11 cellular contexts compared by ENCODE assay signal in the genomic region with DNA sequence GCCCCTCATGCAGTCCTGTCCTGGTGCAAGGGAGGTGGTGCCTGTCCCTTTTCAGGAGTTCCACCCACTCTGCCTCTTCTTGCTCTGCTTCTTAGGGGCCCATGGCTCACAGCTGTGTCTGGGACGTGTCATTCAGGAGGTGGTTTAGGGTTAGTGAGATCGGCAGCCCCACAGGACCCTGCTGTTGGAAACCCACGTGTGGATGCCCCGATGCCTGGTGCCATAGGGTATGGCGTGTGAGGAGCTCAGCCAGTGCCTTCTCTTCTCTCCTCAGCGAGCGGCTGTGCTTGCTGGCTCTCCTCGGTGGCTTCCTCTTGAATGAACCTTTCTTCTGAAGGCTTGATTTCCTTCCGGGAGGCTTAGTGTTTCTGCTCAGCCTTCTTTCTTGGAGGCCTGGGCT. TPM values are rescaled to one million over a fixed set of nuclear protein-coding genes. Genes with fewer than 3 reads are reported as not detected.
DNase-seq lines count a peak whose midpoint lies in the region; ATAC-seq lines count a peak whose summit lies in the region.
"Had no signal": no experiment of that assay in that cellular context is flagged by ENCODE, and none has a peak within 500 bp of the region (broad histone marks: within the 10 kb centered on the region; RNA-seq: fewer than 3 reads in every experiment).

No MANE protein-coding gene starts in this region.

- H3K4me3 Mint-ChIP-seq in T-helper 1 cell treated with Interleukin-12 subunit alpha and Interleukin-12 subunit beta and Interleukin-4 antibody, amounts not matched to agents 30 μg/mL and 1 μg/mL, for 36 hours: peak overlapping the region; percentile 73
- peak overlapping the region; percentile 40 for H3K4me3 Mint-ChIP-seq in activated CD8-positive, alpha-beta memory T cell treated with anti-CD3 and anti-CD28 coated beads, Interleukin-2, amount 10 ng/mL, durations not matched to agents 7 days and 5 days
- H3K4me3 Mint-ChIP-seq: HFFc6 had no signal

- CTCF ChIA-PET in activated CD8-positive, alpha-beta memory T cell treated with anti-CD3 and anti-CD28 coated beads, Interleukin-2, amount 10 ng/mL, durations not matched to agents 7 days and 5 days (lab: Charles Lee): interaction anchor here (1.2 kb wide), 1 partner anchor 12 kb away, joined by 3 read pairs; no protein-coding TSS in a partner anchor

- no peaks in the 10 kb centered on the region for H3K36me3 ChIP-seq in SJCRH30
- H3K36me3 ChIP-seq: thyroid gland had no signal

- DNase-seq in activated CD8-positive, alpha-beta memory T cell treated with anti-CD3 and anti-CD28 coated beads, Interleukin-2, amount 10 ng/mL, durations not matched to agents 7 days and 5 days: no peak
- peak; percentile 24 for DNase-seq in effector CD4-positive, alpha-beta T cell
- DNase-seq in stimulated activated naive CD8-positive, alpha-beta T cell treated with anti-CD3 and anti-CD28 coated beads, Interleukin-15, Interleukin-2, amounts not matched to agents 100 U/mL and 50 U/mL, for 24 hours: no peak
- DNase-seq in SJCRH30: no peak
- DNase-seq: HFFc6, thyroid gland had no signal

- peaks cover 6% of the 10 kb centered on the region for H3K36me3 Mint-ChIP-seq in T-helper 1 cell treated with Interleukin-12 subunit alpha and Interleukin-12 subunit beta and Interleukin-4 antibody, amounts not matched to agents 30 μg/mL and 1 μg/mL, for 36 hours (ENCODE audit: low read depth)
- no peaks in the 10 kb centered on the region for H3K36me3 Mint-ChIP-seq in activated CD8-positive, alpha-beta memory T cell treated with anti-CD3 and anti-CD28 coated beads, Interleukin-2, amount 10 ng/mL, durations not matched to agents 7 days and 5 days

- ATAC-seq in activated CD8-positive, alpha-beta memory T cell treated with anti-CD3 and anti-CD28 coated beads, Interleukin-2, amount 10 ng/mL, durations not matched to agents 7 days and 5 days: peak; percentile 57
- peak; percentile 15 for ATAC-seq in stimulated activated naive CD8-positive, alpha-beta T cell treated with anti-CD3 and anti-CD28 coated beads, Interleukin-15, Interleukin-2, amounts not matched to agents 100 U/mL and 50 U/mL, for 24 hours
- ATAC-seq in GM18861 (IDR thresholded peaks at IDR 0.05; ENCODE audit: unreplicated experiment) (no peak), GM21423 (IDR thresholded peaks at IDR 0.05; ENCODE audit: unreplicated experiment) (no peak), GM18870 (IDR thresholded peaks at IDR 0.05; ENCODE audit: unreplicated experiment) (no peak)

- no peaks in the 10 kb centered on the region for H3K27me3 ChIP-seq in SJCRH30
- H3K27me3 ChIP-seq: thyroid gland had no signal

- peak overlapping the region; percentile 83 for H3K27ac Mint-ChIP-seq in T-helper 1 cell treated with Interleukin-12 subunit alpha and Interleukin-12 subunit beta and Interleukin-4 antibody, amounts not matched to agents 30 μg/mL and 1 μg/mL, for 36 hours
- peak overlapping the region; percentile 46 for H3K27ac Mint-ChIP-seq in activated CD8-positive, alpha-beta memory T cell treated with anti-CD3 and anti-CD28 coated beads, Interleukin-2, amount 10 ng/mL, durations not matched to agents 7 days and 5 days
- H3K27ac Mint-ChIP-seq: HFFc6 had no signal

- no peaks in the 10 kb centered on the region for H3K4me1 ChIP-seq in SJCRH30

- H3K4me1 Mint-ChIP-seq in T-helper 1 cell treated with Interleukin-12 subunit alpha and Interleukin-12 subunit beta and Interleukin-4 antibody, amounts not matched to agents 30 μg/mL and 1 μg/mL, for 36 hours (ENCODE audit: low read depth): peaks cover 41% of the 10 kb centered on the region
- peaks cover 29% of the 10 kb centered on the region for H3K4me1 Mint-ChIP-seq in activated CD8-positive, alpha-beta memory T cell treated with anti-CD3 and anti-CD28 coated beads, Interleukin-2, amount 10 ng/mL, durations not matched to agents 7 days and 5 days

- H3K9me3 Mint-ChIP-seq in T-helper 1 cell treated with Interleukin-12 subunit alpha and Interleukin-12 subunit beta and Interleukin-4 antibody, amounts not matched to agents 30 μg/mL and 1 μg/mL, for 36 hours: no peaks in the 10 kb centered on the region
- no peaks in the 10 kb centered on the region for H3K9me3 Mint-ChIP-seq in activated CD8-positive, alpha-beta memory T cell treated with anti-CD3 and anti-CD28 coated beads, Interleukin-2, amount 10 ng/mL, durations not matched to agents 7 days and 5 days (ENCODE audit: low read depth)

- H3K4me3 ChIP-seq in SJCRH30: no peak overlapping the region
- H3K4me3 ChIP-seq: thyroid gland had no signal

- H3K27me3 Mint-ChIP-seq in T-helper 1 cell treated with Interleukin-12 subunit alpha and Interleukin-12 subunit beta and Interleukin-4 antibody, amounts not matched to agents 30 μg/mL and 1 μg/mL, for 36 hours (ENCODE audit: low read depth): no peaks in the 10 kb centered on the region
- H3K27me3 Mint-ChIP-seq in activated CD8-positive, alpha-beta memory T cell treated with anti-CD3 and anti-CD28 coated beads, Interleukin-2, amount 10 ng/mL, durations not matched to agents 7 days and 5 days: peaks cover 23% of the 10 kb centered on the region

- no peaks in the 10 kb centered on the region for H3K9me3 ChIP-seq in SJCRH30 (replicated peaks)
- H3K9me3 ChIP-seq: thyroid gland had no signal

- H3K27ac ChIP-seq in SJCRH30: no peak overlapping the region
- H3K27ac ChIP-seq: thyroid gland had no signal

RNA-seq across cellular contexts. Expression of gene LDLRAD4, which starts 55.2 kb away (rescaled TPM):
- 10 to 100 TPM; 33.9 to 44.5 TPM for total RNA-seq in activated CD8-positive, alpha-beta memory T cell treated with anti-CD3 and anti-CD28 coated beads, Interleukin-2, amount 10 ng/mL, durations not matched to agents 7 days and 5 days
- 0.26 and 0.43 TPM in 2 replicates for total RNA-seq in SJCRH30 (2014; rRNA removed; shearing (Covaris generic))
- total RNA-seq: HFFc6, NCI-H460 had no signal

Comparison
In these comparisons a context has a peak if more than half of its experiments do, and no peak if none do; other contexts are left out.
1. ATAC-seq: peak in activated CD8-positive, alpha-beta memory T cell treated with anti-CD3 and anti-CD28 coated beads, Interleukin-2, amount 10 ng/mL, durations not matched to agents 7 days and 5 days (single experiment) and stimulated activated naive CD8-positive, alpha-beta T cell treated with anti-CD3 and anti-CD28 coated beads, Interleukin-15, Interleukin-2, amounts not matched to agents 100 U/mL and 50 U/mL, for 24 hours (single experiment); none in GM18861 (single experiment), GM21423 (single experiment) and GM18870 (single experiment).
2. RNA of gene LDLRAD4, which starts 55.2 kb away (total RNA-seq): 33.9 to 44.5 TPM in activated CD8-positive, alpha-beta memory T cell treated with anti-CD3 and anti-CD28 coated beads, Interleukin-2, amount 10 ng/mL, durations not matched to agents 7 days and 5 days; 0.26 to 0.43 TPM in SJCRH30; every median in the first group is over 10 times any median in the second.